Comparison of ENCODE assay signal across 8 cellular contexts in the genomic region with DNA sequence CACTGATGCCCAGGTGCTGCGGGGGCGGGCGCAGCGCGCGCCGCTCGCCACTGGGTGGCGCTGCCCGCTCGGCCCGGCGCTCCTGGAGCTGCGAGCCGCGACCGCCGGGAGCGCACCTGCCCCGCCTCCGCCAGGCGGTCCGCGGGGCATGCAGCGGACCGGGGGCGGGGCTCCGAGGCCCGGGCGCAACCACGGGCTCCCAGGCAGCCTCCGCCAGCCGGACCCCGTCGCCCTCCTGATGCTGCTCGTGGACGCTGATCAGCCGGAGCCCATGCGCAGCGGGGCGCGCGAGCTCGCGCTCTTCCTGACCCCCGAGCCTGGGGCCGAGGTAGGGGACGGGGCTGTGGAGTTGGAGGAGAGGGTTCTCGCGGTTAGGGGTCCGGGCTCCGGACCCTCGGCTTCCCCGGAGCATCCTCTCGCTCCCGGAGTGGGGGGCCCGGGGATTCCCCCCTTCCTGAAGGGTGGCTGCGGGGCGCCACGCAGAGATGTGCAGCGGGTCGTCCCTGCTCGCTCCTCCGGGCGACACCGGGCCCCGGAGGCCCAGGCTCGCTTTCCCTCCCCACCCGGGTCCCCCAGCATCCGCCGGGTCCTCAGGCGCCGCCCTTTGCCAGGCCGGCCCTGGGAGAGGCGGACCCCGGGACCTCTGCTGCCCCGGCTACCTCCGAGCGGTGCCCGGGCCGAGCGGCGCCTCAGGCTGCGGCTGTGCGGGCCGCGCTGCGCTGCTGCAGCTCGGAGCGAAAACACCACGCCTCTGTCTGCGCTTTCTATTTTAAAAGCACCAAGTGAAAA. TPM values are rescaled to one million over a fixed set of nuclear protein-coding genes. Genes with fewer than 3 reads are reported as not detected.
DNase-seq lines count a peak whose midpoint lies in the region; ATAC-seq lines count a peak whose summit lies in the region.

A gene with protein sequence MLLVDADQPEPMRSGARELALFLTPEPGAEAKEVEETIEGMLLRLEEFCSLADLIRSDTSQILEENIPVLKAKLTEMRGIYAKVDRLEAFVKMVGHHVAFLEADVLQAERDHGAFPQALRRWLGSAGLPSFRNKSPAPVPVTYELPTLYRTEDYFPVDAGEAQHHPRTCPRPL (plus strand): TSS at position 216 of the 789 bp plus-strand sequence. CDS start 23 bp downstream, at position 239.

- no peak within 1 kb of the TSS for H3K27ac ChIP-seq in duodenal mucosa (ENCODE audit: low read depth, low read length)

- peak within 1 kb of the TSS; percentile 73 to 75 for H3K4me3 ChIP-seq in duodenal mucosa (ENCODE audit: low read depth in 1 of 2, low read length in 2 of 2)

- ATAC-seq in GM18520 (IDR thresholded peaks at IDR 0.05; ENCODE audit: unreplicated experiment) (peak; percentile 59), HG03060 (IDR thresholded peaks at IDR 0.05; ENCODE audit: low read depth, unreplicated experiment) (peak; percentile 24)

- peaks cover 10 to 19% of the 10 kb centered on the region in 2 donors for H3K4me1 ChIP-seq in duodenal mucosa (ENCODE audit: control insufficient read depth in 1 of 2, insufficient read depth in 2 of 2, low read length in 2 of 2)

- peak; percentile 98 for DNase-seq in AG08396 (ENCODE audit: low spot score)
- peak; percentile 83 for DNase-seq in NCI-H345 treated with DMSO at 0.1 percent for 48 hours (lab: John Stamatoyannopoulos, UW; ENCODE audit: unreplicated experiment)
- DNase-seq in activated CD4-positive, alpha-beta T cell treated with anti-CD3 and anti-CD28 coated beads, Interleukin-2, amount 50 U/mL, for 4 hours, result peak; percentile 76 to 77
- peak; percentile 77 to 86 for DNase-seq in lung microvascular endothelial cell (ENCODE audit: low read depth in 2 of 2)
- peak; percentile 65 to 75 (median 72) for DNase-seq in stimulated activated CD4-positive, alpha-beta T cell treated with anti-CD3 and anti-CD28 coated beads, TNF-alpha, amount 100 ng/mL, for 48 hours (ENCODE audit: low read depth in 3 of 3)

- no peaks in the 10 kb centered on the region for H3K36me3 ChIP-seq in duodenal mucosa (ENCODE audit: control insufficient read depth in 1 of 2, insufficient read depth in 2 of 2, low read length in 2 of 2)

- peak within 1 kb of the TSS; percentile 48 to 57 for H3K9ac ChIP-seq in duodenal mucosa (ENCODE audit: low read depth in 1 of 2, low read length in 2 of 2)

- H3K9me3 ChIP-seq in duodenal mucosa (ENCODE audit: control insufficient read depth in 1 of 2, low read length in 2 of 2), result no peaks in the 10 kb centered on the region

- no peaks in the 10 kb centered on the region for H3K27me3 ChIP-seq in duodenal mucosa (ENCODE audit: control insufficient read depth in 1 of 2, insufficient read depth in 2 of 2, low read length in 2 of 2)

RNA-seq across cellular contexts. Expression of the gene that starts here (rescaled TPM):
- total RNA-seq in lung microvascular endothelial cell, result 0.60 and 0.87 TPM in 2 replicates

Comparison
In these comparisons a context has a peak if more than half of its experiments do, and no peak if none do; other contexts are left out.
1. Peak in DNase-seq in lung microvascular endothelial cell; RNA of the gene not detected or under 1 TPM.